9 cellular contexts compared by ENCODE assay signal in the genomic region with DNA sequence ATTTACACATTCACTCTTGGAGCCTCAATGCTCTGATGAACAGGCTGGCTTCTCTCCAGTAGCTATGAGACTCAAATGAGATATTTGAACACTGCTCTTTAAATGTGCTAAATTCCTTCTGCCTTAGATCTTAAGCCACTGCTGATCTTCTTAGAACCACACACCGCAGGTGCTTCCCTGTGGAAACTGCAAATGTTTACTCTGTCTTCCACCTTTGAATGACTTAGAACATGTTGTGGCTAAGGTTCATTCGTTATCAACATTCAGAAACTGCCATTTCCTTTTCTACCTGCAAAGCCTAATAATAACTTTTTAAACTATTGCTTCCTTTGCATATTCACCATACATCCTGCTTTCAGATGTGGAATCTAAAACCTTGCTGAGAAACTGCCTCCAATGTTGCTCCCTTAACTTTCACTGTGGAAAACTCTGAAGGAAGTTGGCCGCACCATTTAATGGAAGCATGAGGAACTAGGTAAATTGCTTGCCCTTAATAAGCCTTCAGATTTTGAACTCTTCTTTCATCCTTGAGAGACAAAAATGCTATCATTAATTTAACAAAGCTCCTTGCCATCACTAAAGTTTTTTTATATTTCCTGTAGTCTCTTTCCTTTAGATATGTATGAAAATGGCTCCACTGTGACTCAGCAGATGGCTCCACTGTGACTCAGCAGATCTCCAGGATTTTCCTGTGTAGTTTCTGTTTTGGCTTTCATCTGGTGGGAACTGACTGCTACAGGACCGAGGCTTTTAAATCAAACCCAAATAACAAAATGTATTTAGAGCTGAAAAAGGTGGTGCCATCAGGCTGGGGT.
A peak's percentile ranks its signal among the peaks of the same experiment; 100 is the strongest.
DNase-seq lines count a peak whose midpoint lies in the region; ATAC-seq and TF ChIP-seq lines count a peak whose summit lies in the region.
"Had no signal": no experiment of that assay in that cellular context is flagged by ENCODE, and none has a peak within 500 bp of the region (broad histone marks: within the 10 kb centered on the region; RNA-seq: fewer than 3 reads in every experiment).

No MANE protein-coding gene starts in this region.

- H3K27me3 Mint-ChIP-seq in nephron (ENCODE audit: low read depth): no peaks in the 10 kb centered on the region

- peak overlapping the region; percentile 94 for H3K27ac ChIP-seq in brain microvascular endothelial cell
- H3K27ac ChIP-seq in substantia nigra (ENCODE audit: low read depth, low read length, poor library complexity, severe bottlenecking): no peak overlapping the region

- no peaks in the 10 kb centered on the region for H3K27me3 ChIP-seq in brain microvascular endothelial cell (replicated peaks)

- H3K36me3 ChIP-seq in brain microvascular endothelial cell (replicated peaks): no peaks in the 10 kb centered on the region

- no peaks in the 10 kb centered on the region for H3K4me1 Mint-ChIP-seq in nephron

- no peak for ATAC-seq in HG03045 (IDR thresholded peaks at IDR 0.05; ENCODE audit: unreplicated experiment)
- ATAC-seq: left ventricle myocardium superior had no signal

- peak overlapping the region in 2 of 3 experiments; percentile 29 to 77 for H3K27ac Mint-ChIP-seq in nephron

- no peak overlapping the region for H3K4me3 ChIP-seq in brain microvascular endothelial cell (ENCODE audit: low read depth, low read length)

- DNase-seq in NOMO-1 treated with DMSO at 0.1 percent for 48 hours (lab: John Stamatoyannopoulos, UW; ENCODE audit: unreplicated experiment): peak; percentile 33
- DNase-seq in NOMO-1 treated with dmso at 0.1 percent for 144 hours (lab: John Stamatoyannopoulos, UW; ENCODE audit: unreplicated experiment): no peak
- peak; percentile 89 for DNase-seq in NCI-H226
- DNase-seq in brain microvascular endothelial cell: peak; percentile 91
- DNase-seq in G401 (ENCODE audit: low spot score): no peak
- no peak for DNase-seq in substantia nigra (lab: John Stamatoyannopoulos, UW)
- DNase-seq: left ventricle myocardium superior had no signal

- in situ Hi-C loops in brain microvascular endothelial cell (cut with HindIII; ENCODE audit: low pct_ligation_motif_present, low sequenced_read_pairs) (no loop called here), G401 (cut with HindIII; ENCODE audit: low sequenced_read_pairs) (no loop called here)

- H3K4me3 Mint-ChIP-seq in nephron: no peak overlapping the region

- no peaks in the 10 kb centered on the region for H3K36me3 Mint-ChIP-seq in nephron (ENCODE audit: low read depth)

- TF ChIP-seq CTCF in brain microvascular endothelial cell (IDR thresholded peaks at IDR 0.05; ENCODE audit: low read depth, low read length, missing control alignments): no peak
- no peak for TF ChIP-seq CTCF in nephron (IDR thresholded peaks at IDR 0.05; ENCODE audit: unreplicated experiment in 3 of 3)

- no peaks in the 10 kb centered on the region for H3K9me3 Mint-ChIP-seq in nephron

Comparison
In these comparisons a context has a peak if more than half of its experiments do, and no peak if none do; other contexts are left out.
1. DNase-seq: peak in NOMO-1 treated with DMSO at 0.1 percent for 48 hours (single experiment), NCI-H226 (single experiment) and brain microvascular endothelial cell (single experiment); none in NOMO-1 treated with dmso at 0.1 percent for 144 hours (single experiment), G401 (single experiment) and substantia nigra (0 of 49).